In the genomic region with DNA sequence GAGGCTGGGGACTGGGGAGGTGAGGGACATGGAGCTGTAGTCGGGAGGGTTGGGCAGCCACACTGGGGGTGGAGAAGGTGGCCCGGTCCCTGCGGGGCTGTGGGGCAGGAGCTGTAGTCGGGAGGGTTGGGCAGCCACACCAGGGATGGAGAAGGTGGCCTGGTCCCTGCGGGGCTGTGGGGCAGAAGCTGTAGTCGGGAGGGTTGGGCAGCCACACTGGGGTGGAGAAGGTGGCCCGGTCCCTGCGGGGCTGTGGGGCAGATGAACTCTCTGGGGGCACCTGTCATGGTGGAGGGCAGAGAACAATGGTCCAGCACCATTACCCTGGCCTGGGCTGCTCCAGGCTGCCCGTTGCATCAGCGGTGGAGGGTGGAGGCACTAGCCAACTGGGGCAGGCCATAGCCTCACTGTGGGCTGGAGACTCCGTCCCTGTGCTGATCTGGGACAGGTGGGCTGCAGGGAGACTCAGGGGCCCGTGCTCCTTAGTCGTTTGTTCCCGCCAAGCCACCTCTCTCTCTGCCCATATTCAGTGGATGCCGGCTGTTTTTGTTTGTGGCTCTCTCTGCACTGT, we compare ENCODE assay signal across 1 cellular context.
A peak's percentile ranks its signal among the peaks of the same experiment; 100 is the strongest.
TF ChIP-seq lines count a peak whose summit lies in the region.

No MANE protein-coding gene starts in this region.

TF ChIP-seq in IMR-90, 13 proteins besides CTCF, POLR2A, EP300 and RAD21:
- TF ChIP-seq CEBPB (IDR thresholded peaks at IDR 0.05; ENCODE audit: low read depth, low read length), result 0 out of 2 replicates have a peak, but pooled peaks have one; percentile 13
- TF ChIP-seq FOS (IDR thresholded peaks at IDR 0.05; ENCODE audit: low read depth, low read length), result no peak
